Comparison of ENCODE assay signal across 1 cellular context in the genomic region with DNA sequence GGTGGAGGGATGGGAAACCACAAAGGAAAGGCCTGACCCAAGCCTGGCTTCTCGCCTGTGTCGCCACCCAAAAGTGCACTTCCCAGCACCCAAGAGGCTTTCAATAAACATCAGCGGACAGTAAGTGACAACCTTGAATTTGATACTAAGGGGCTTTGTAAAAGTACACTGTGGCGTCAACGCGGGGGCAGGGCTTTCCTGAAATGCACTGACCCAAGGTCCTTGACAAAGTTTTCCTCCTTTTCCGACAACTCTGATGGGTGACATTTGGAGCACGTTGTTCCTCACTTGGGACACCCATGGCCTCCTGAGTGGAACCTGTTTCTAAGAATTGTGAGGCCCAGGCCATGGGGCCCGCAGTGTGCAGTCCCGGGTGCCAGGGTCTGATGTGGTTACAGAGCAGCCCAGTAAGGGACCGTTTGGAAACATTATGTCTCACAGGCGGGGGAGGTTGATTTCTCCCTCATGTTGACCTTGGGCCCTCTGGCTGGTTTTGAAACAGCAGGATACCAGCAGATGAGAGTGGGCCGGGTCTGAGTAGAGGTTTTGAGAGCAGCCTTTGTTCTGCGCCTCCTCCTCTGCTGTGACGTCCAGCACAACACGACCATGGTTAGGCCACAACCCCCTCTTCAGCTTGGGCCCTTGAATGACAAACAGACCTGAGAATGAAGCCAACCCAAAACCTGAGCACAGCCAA.
TF ChIP-seq lines count a peak whose summit lies in the region.

No MANE protein-coding gene starts in this region.

TF ChIP-seq in HepG2, 621 proteins besides CTCF, POLR2A, EP300 and RAD21 (continued from another document and continues in another):
- TF ChIP-seq, protein P1, sequence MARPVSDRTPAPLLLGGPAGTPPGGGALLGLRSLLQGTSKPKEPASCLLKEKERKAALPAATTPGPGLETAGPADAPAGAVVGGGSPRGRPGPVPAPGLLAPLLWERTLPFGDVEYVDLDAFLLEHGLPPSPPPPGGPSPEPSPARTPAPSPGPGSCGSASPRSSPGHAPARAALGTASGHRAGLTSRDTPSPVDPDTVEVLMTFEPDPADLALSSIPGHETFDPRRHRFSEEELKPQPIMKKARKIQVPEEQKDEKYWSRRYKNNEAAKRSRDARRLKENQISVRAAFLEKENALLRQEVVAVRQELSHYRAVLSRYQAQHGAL (CRISPR knock-in tag; IDR thresholded peaks at IDR 0.05; ENCODE audit: not compliant biosample characterization) = no peak
- no peak for TF ChIP-seq U2AF1 (optimal IDR thresholded peaks at IDR 0.05; ENCODE audit: low read depth, low read length)
- TF ChIP-seq CBX5 (CRISPR knock-in tag; IDR thresholded peaks at IDR 0.05; ENCODE audit: borderline replicate concordance) = peak; percentile 56; the same call in 1 of the 2 replicates
- peak; percentile 32; the same call in 1 of the 2 replicates for TF ChIP-seq KDM5B (CRISPR knock-in tag; IDR thresholded peaks at IDR 0.05; ENCODE audit: borderline replicate concordance)
- no peak for TF ChIP-seq LCORL (IDR thresholded peaks at IDR 0.05)
- TF ChIP-seq LCORL (CRISPR knock-in tag; IDR thresholded peaks at IDR 0.05) = peak; percentile 85
- TF ChIP-seq ZNF660 (CRISPR knock-in tag; IDR thresholded peaks at IDR 0.05; ENCODE audit: borderline replicate concordance, low read depth) = no peak
- TF ChIP-seq, protein P2, sequence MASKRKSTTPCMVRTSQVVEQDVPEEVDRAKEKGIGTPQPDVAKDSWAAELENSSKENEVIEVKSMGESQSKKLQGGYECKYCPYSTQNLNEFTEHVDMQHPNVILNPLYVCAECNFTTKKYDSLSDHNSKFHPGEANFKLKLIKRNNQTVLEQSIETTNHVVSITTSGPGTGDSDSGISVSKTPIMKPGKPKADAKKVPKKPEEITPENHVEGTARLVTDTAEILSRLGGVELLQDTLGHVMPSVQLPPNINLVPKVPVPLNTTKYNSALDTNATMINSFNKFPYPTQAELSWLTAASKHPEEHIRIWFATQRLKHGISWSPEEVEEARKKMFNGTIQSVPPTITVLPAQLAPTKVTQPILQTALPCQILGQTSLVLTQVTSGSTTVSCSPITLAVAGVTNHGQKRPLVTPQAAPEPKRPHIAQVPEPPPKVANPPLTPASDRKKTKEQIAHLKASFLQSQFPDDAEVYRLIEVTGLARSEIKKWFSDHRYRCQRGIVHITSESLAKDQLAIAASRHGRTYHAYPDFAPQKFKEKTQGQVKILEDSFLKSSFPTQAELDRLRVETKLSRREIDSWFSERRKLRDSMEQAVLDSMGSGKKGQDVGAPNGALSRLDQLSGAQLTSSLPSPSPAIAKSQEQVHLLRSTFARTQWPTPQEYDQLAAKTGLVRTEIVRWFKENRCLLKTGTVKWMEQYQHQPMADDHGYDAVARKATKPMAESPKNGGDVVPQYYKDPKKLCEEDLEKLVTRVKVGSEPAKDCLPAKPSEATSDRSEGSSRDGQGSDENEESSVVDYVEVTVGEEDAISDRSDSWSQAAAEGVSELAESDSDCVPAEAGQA (IDR thresholded peaks at IDR 0.05; ENCODE audit: low read depth) = peak; percentile 52; the same call in 1 of the 2 replicates
- TF ChIP-seq, protein P2 (CRISPR knock-in tag; IDR thresholded peaks at IDR 0.05; ENCODE audit: borderline replicate concordance) = peak; percentile 73; the same call in 1 of the 2 replicates
- TF ChIP-seq RARG (CRISPR knock-in tag; IDR thresholded peaks at IDR 0.05; ENCODE audit: low read depth) = no peak
- TF ChIP-seq MED13 (CRISPR knock-in tag; IDR thresholded peaks at IDR 0.05) = peak; percentile 50; the same call in 1 of the 2 replicates
- TF ChIP-seq ZNF839 (CRISPR knock-in tag; IDR thresholded peaks at IDR 0.05; ENCODE audit: borderline replicate concordance) = no peak
- TF ChIP-seq, protein P3, sequence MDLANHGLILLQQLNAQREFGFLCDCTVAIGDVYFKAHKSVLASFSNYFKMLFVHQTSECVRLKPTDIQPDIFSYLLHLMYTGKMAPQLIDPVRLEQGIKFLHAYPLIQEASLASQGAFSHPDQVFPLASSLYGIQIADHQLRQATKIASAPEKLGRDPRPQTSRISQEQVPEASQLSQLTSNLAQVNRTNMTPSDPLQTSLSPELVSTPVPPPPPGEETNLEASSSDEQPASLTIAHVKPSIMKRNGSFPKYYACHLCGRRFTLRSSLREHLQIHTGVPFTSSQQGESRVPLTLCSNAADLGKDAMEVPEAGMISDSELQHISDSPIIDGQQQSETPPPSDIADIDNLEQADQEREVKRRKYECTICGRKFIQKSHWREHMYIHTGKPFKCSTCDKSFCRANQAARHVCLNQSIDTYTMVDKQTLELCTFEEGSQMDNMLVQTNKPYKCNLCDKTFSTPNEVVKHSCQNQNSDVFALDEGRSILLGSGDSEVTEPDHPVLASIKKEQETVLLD (CRISPR knock-in tag; IDR thresholded peaks at IDR 0.05; ENCODE audit: low read depth) = no peak
- no peak for TF ChIP-seq ZNF382 (CRISPR knock-in tag; IDR thresholded peaks at IDR 0.05; ENCODE audit: borderline replicate concordance)
- TF ChIP-seq SCMH1 (CRISPR knock-in tag; IDR thresholded peaks at IDR 0.05; ENCODE audit: borderline replicate concordance) = no peak
- TF ChIP-seq RCOR2 (CRISPR knock-in tag; IDR thresholded peaks at IDR 0.05) = no peak
- TF ChIP-seq, protein P4, sequence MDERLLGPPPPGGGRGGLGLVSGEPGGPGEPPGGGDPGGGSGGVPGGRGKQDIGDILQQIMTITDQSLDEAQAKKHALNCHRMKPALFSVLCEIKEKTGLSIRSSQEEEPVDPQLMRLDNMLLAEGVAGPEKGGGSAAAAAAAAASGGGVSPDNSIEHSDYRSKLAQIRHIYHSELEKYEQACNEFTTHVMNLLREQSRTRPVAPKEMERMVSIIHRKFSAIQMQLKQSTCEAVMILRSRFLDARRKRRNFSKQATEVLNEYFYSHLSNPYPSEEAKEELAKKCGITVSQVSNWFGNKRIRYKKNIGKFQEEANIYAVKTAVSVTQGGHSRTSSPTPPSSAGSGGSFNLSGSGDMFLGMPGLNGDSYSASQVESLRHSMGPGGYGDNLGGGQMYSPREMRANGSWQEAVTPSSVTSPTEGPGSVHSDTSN (CRISPR knock-in tag; IDR thresholded peaks at IDR 0.05) = no peak
- TF ChIP-seq ZKSCAN5 (CRISPR knock-in tag; IDR thresholded peaks at IDR 0.05) = no peak
- TF ChIP-seq ZFP1 (CRISPR knock-in tag; IDR thresholded peaks at IDR 0.05) = 0 out of 2 replicates have a peak, but pooled peaks have one; percentile 10
- TF ChIP-seq RFXAP (CRISPR knock-in tag; IDR thresholded peaks at IDR 0.05; ENCODE audit: borderline replicate concordance) = 0 out of 2 replicates have a peak, but pooled peaks have one; percentile 65
- no peak for TF ChIP-seq ZNF558 (CRISPR knock-in tag; IDR thresholded peaks at IDR 0.05; ENCODE audit: borderline replicate concordance)
- TF ChIP-seq, protein P5, sequence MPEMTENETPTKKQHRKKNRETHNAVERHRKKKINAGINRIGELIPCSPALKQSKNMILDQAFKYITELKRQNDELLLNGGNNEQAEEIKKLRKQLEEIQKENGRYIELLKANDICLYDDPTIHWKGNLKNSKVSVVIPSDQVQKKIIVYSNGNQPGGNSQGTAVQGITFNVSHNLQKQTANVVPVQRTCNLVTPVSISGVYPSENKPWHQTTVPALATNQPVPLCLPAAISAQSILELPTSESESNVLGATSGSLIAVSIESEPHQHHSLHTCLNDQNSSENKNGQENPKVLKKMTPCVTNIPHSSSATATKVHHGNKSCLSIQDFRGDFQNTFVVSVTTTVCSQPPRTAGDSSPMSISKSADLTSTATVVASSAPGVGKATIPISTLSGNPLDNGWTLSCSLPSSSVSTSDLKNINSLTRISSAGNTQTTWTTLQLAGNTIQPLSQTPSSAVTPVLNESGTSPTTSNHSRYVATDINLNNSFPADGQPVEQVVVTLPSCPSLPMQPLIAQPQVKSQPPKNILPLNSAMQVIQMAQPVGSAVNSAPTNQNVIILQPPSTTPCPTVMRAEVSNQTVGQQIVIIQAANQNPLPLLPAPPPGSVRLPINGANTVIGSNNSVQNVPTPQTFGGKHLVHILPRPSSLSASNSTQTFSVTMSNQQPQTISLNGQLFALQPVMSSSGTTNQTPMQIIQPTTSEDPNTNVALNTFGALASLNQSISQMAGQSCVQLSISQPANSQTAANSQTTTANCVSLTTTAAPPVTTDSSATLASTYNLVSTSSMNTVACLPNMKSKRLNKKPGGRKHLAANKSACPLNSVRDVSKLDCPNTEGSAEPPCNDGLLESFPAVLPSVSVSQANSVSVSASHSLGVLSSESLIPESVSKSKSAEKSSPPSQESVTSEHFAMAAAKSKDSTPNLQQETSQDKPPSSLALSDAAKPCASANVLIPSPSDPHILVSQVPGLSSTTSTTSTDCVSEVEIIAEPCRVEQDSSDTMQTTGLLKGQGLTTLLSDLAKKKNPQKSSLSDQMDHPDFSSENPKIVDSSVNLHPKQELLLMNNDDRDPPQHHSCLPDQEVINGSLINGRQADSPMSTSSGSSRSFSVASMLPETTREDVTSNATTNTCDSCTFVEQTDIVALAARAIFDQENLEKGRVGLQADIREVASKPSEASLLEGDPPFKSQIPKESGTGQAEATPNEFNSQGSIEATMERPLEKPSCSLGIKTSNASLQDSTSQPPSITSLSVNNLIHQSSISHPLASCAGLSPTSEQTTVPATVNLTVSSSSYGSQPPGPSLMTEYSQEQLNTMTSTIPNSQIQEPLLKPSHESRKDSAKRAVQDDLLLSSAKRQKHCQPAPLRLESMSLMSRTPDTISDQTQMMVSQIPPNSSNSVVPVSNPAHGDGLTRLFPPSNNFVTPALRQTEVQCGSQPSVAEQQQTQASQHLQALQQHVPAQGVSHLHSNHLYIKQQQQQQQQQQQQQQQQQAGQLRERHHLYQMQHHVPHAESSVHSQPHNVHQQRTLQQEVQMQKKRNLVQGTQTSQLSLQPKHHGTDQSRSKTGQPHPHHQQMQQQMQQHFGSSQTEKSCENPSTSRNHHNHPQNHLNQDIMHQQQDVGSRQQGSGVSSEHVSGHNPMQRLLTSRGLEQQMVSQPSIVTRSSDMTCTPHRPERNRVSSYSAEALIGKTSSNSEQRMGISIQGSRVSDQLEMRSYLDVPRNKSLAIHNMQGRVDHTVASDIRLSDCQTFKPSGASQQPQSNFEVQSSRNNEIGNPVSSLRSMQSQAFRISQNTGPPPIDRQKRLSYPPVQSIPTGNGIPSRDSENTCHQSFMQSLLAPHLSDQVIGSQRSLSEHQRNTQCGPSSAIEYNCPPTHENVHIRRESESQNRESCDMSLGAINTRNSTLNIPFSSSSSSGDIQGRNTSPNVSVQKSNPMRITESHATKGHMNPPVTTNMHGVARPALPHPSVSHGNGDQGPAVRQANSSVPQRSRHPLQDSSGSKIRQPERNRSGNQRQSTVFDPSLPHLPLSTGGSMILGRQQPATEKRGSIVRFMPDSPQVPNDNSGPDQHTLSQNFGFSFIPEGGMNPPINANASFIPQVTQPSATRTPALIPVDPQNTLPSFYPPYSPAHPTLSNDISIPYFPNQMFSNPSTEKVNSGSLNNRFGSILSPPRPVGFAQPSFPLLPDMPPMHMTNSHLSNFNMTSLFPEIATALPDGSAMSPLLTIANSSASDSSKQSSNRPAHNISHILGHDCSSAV (CRISPR knock-in tag; IDR thresholded peaks at IDR 0.05; ENCODE audit: borderline replicate concordance) = no peak
- TF ChIP-seq ZSCAN22 (CRISPR knock-in tag; IDR thresholded peaks at IDR 0.05) = no peak
- TF ChIP-seq RFXANK (CRISPR knock-in tag; IDR thresholded peaks at IDR 0.05) = no peak
- TF ChIP-seq RORA (CRISPR knock-in tag; IDR thresholded peaks at IDR 0.05) = no peak
- TF ChIP-seq, protein P6, sequence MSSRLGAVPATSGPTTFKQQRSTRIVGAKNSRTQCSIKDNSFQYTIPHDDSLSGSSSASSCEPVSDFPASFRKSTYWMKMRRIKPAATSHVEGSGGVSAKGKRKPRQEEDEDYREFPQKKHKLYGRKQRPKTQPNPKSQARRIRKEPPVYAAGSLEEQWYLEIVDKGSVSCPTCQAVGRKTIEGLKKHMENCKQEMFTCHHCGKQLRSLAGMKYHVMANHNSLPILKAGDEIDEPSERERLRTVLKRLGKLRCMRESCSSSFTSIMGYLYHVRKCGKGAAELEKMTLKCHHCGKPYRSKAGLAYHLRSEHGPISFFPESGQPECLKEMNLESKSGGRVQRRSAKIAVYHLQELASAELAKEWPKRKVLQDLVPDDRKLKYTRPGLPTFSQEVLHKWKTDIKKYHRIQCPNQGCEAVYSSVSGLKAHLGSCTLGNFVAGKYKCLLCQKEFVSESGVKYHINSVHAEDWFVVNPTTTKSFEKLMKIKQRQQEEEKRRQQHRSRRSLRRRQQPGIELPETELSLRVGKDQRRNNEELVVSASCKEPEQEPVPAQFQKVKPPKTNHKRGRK (CRISPR knock-in tag; IDR thresholded peaks at IDR 0.05) = no peak
- TF ChIP-seq ZNF260 (CRISPR knock-in tag; IDR thresholded peaks at IDR 0.05; ENCODE audit: borderline replicate concordance, low read depth) = no peak
- peak; percentile 84; the same call in 1 of the 2 replicates for TF ChIP-seq ZMAT3 (CRISPR knock-in tag; conservative IDR thresholded peaks at IDR 0.05)
- TF ChIP-seq EZH2 (conservative IDR thresholded peaks at IDR 0.05; ENCODE audit: low read depth, low read length) = no peak
- TF ChIP-seq ZNF607 (CRISPR knock-in tag; IDR thresholded peaks at IDR 0.05; ENCODE audit: borderline replicate concordance) = no peak
- TF ChIP-seq CCDC6 (CRISPR knock-in tag; IDR thresholded peaks at IDR 0.05) = no peak; the same call in 1 of the 2 replicates
- TF ChIP-seq, protein P7, sequence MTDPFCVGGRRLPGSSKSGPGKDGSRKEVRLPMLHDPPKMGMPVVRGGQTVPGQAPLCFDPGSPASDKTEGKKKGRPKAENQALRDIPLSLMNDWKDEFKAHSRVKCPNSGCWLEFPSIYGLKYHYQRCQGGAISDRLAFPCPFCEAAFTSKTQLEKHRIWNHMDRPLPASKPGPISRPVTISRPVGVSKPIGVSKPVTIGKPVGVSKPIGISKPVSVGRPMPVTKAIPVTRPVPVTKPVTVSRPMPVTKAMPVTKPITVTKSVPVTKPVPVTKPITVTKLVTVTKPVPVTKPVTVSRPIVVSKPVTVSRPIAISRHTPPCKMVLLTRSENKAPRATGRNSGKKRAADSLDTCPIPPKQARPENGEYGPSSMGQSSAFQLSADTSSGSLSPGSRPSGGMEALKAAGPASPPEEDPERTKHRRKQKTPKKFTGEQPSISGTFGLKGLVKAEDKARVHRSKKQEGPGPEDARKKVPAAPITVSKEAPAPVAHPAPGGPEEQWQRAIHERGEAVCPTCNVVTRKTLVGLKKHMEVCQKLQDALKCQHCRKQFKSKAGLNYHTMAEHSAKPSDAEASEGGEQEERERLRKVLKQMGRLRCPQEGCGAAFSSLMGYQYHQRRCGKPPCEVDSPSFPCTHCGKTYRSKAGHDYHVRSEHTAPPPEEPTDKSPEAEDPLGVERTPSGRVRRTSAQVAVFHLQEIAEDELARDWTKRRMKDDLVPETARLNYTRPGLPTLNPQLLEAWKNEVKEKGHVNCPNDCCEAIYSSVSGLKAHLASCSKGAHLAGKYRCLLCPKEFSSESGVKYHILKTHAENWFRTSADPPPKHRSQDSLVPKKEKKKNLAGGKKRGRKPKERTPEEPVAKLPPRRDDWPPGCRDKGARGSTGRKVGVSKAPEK (CRISPR knock-in tag; IDR thresholded peaks at IDR 0.05; ENCODE audit: borderline replicate concordance) = no peak
